ENCODE assay signal across 29 cellular contexts in genomic region chr7:20650782-20651181, GRCh38. TPM values are rescaled to one million over a fixed set of nuclear protein-coding genes. Genes with fewer than 3 reads are reported as not detected.
"Had no signal": no experiment of that assay in that cellular context is flagged by ENCODE, and none has a peak within 500 bp of the region (broad histone marks: within the 10 kb centered on the region; RNA-seq: fewer than 3 reads in every experiment).

No MANE protein-coding gene starts in this region.

- H3K4me2 ChIP-seq: neural progenitor cell, smooth muscle cell had no signal

- H3K4me1 Mint-ChIP-seq: naive thymus-derived CD4-positive, alpha-beta T cell; nephron; stimulated activated naive CD8-positive, alpha-beta T cell treated with anti-CD3 and anti-CD28 coated beads, Interleukin-15, amount 100 ng/mL, for 72 hours had no signal

- DNase-seq: cortex of kidney; effector memory CD8-positive, alpha-beta T cell; heart right ventricle; hippocampal formation; left cardiac atrium; left lung; mesenchymal stem cell; midbrain; naive thymus-derived CD4-positive, alpha-beta T cell; stimulated activated CD4-positive, alpha-beta T cell treated with anti-CD3 and anti-CD28 coated beads, Interleukin-12 subunit alpha, Interleukin-12 subunit beta, amount 100 ng/mL, for 4 hours; stimulated activated CD4-positive, alpha-beta T cell treated with anti-CD3 and anti-CD28 coated beads, Interleukin-1b, Interleukin-23, amount 100 ng/mL, for 48 hours; stimulated activated CD4-positive, alpha-beta T cell treated with anti-CD3 and anti-CD28 coated beads, Interleukin-4, amount 100 ng/mL, for 1 hour; stimulated activated CD8-positive, alpha-beta memory T cell treated with anti-CD3 and anti-CD28 coated beads, Interleukin-4, amount 100 ng/mL, for 48 hours; stimulated activated naive CD4-positive, alpha-beta T cell; stimulated activated naive CD8-positive, alpha-beta T cell treated with anti-CD3 and anti-CD28 coated beads, Interleukin-15, amount 100 ng/mL, for 72 hours; transverse colon; upper lobe of right lung; uterus had no signal

- H2AFZ ChIP-seq: neural progenitor cell, parathyroid adenoma had no signal

- H3K27ac Mint-ChIP-seq: effector memory CD8-positive, alpha-beta T cell; naive thymus-derived CD4-positive, alpha-beta T cell; nephron; neural progenitor cell; progenitor cell of endocrine pancreas; stimulated activated naive CD8-positive, alpha-beta T cell treated with anti-CD3 and anti-CD28 coated beads, Interleukin-15, amount 100 ng/mL, for 72 hours had no signal

- H3K9me3 Mint-ChIP-seq: naive thymus-derived CD4-positive, alpha-beta T cell; nephron; neural progenitor cell; stimulated activated naive CD8-positive, alpha-beta T cell treated with anti-CD3 and anti-CD28 coated beads, Interleukin-15, amount 100 ng/mL, for 72 hours had no signal

- H3K9ac ChIP-seq: neural progenitor cell, parathyroid adenoma had no signal

- H3K4me1 ChIP-seq: heart right ventricle, left lung, parathyroid adenoma, right atrium auricular region, suprapubic skin, transverse colon, upper lobe of right lung, uterus had no signal

- ATAC-seq: effector memory CD8-positive, alpha-beta T cell; heart right ventricle; left cardiac atrium; left lung; naive thymus-derived CD4-positive, alpha-beta T cell; sciatic nerve; stimulated activated naive CD8-positive, alpha-beta T cell treated with anti-CD3 and anti-CD28 coated beads, Interleukin-15, amount 100 ng/mL, for 72 hours; upper lobe of right lung had no signal

- H3K36me3 Mint-ChIP-seq: naive thymus-derived CD4-positive, alpha-beta T cell; neural progenitor cell had no signal

- H3K27me3 Mint-ChIP-seq: effector memory CD8-positive, alpha-beta T cell; progenitor cell of endocrine pancreas; stimulated activated naive CD8-positive, alpha-beta T cell treated with anti-CD3 and anti-CD28 coated beads, Interleukin-15, amount 100 ng/mL, for 72 hours had no signal

- H3K79me2 ChIP-seq: parathyroid adenoma had no signal

- H3K27me3 ChIP-seq: left lung, neural progenitor cell, right atrium auricular region, suprapubic skin, upper lobe of right lung, uterus had no signal

- H3K4me3 Mint-ChIP-seq: effector memory CD8-positive, alpha-beta T cell; naive thymus-derived CD4-positive, alpha-beta T cell; nephron; neural progenitor cell; stimulated activated naive CD8-positive, alpha-beta T cell treated with anti-CD3 and anti-CD28 coated beads, Interleukin-15, amount 100 ng/mL, for 72 hours had no signal

- H3K9me3 ChIP-seq: heart right ventricle, left lung, right atrium auricular region, suprapubic skin, transverse colon, upper lobe of right lung, uterus had no signal

- H3K27ac ChIP-seq: heart right ventricle, left lung, neural progenitor cell, parathyroid adenoma, right atrium auricular region, suprapubic skin, transverse colon, upper lobe of right lung, uterus had no signal

RNA-seq across cellular contexts. Expression of gene ABCB5, which starts 35.3 kb away (rescaled TPM):
- total RNA-seq: dermis microvascular lymphatic vessel endothelial cell; frontal cortex; heart right ventricle; left cardiac atrium; lung microvascular endothelial cell; naive thymus-derived CD4-positive, alpha-beta T cell; progenitor cell of endocrine pancreas; right atrium auricular region; smooth muscle cell; upper lobe of right lung had no signal
